Comparison of ENCODE assay signal across 8 cellular contexts in genomic region chr5:136192526-136193395, GRCh38. TPM values are rescaled to one million over a fixed set of nuclear protein-coding genes. Genes with fewer than 3 reads are reported as not detected.
A peak's percentile ranks its signal among the peaks of the same experiment; 100 is the strongest.
DNase-seq lines count a peak whose midpoint lies in the region; ATAC-seq and TF ChIP-seq lines count a peak whose summit lies in the region.

SMIM32 (minus strand) TSS chr5:136193162; CDS start chr5:136192524, 638 bp downstream.

- H3K9ac ChIP-seq in parathyroid adenoma = no peak within 1 kb of the TSS

- peak within 1 kb of the TSS; percentile 69 for H3K4me2 ChIP-seq in parathyroid adenoma (ENCODE audit: low read length)

- H3K36me3 ChIP-seq in cardiac muscle cell = no peaks in the 10 kb centered on the region
- no peaks in the 10 kb centered on the region for H3K36me3 ChIP-seq in parathyroid adenoma (ENCODE audit: control insufficient read depth, insufficient read depth, low read length)

- ATAC-seq in HG03457 (IDR thresholded peaks at IDR 0.05; ENCODE audit: unreplicated experiment) = no peak
- ATAC-seq in HG02970 (IDR thresholded peaks at IDR 0.05; ENCODE audit: low FRiP score, unreplicated experiment) = no peak
- ATAC-seq in HG03378 (IDR thresholded peaks at IDR 0.05; ENCODE audit: unreplicated experiment) = no peak

- peak; percentile 69 for DNase-seq in D341Med (ENCODE audit: low spot score)
- DNase-seq in NCI-H774 (lab: John Stamatoyannopoulos, UW) = peak; percentile 4
- DNase-seq in cardiac muscle cell (ENCODE audit: low read depth in 1 of 2, low spot score in 1 of 2) = peak; percentile 16 to 77
- no peak for DNase-seq in activated CD4-positive, alpha-beta T cell treated with anti-CD3 and anti-CD28 coated beads for 48 hours

- peak within 1 kb of the TSS; percentile 30 for H2AFZ ChIP-seq in parathyroid adenoma

- H3K27ac ChIP-seq in cardiac muscle cell (no peak within 1 kb of the TSS), parathyroid adenoma (no peak within 1 kb of the TSS)

- H3K4me1 ChIP-seq in cardiac muscle cell (ENCODE audit: low read depth) (peaks cover 4% of the 10 kb centered on the region), parathyroid adenoma (no peaks in the 10 kb centered on the region)

- H3K4me3 ChIP-seq in cardiac muscle cell = peak within 1 kb of the TSS; percentile 57
- no peak within 1 kb of the TSS for H3K4me3 ChIP-seq in parathyroid adenoma (ENCODE audit: low read depth, low read length)

- H3K79me2 ChIP-seq in parathyroid adenoma = no peaks in the 10 kb centered on the region

- TF ChIP-seq CTCF in cardiac muscle cell (IDR thresholded peaks at IDR 0.05; ENCODE audit: low read depth, low read length) (no peak), parathyroid adenoma (IDR thresholded peaks at IDR 0.05) (no peak)

- H3K27me3 ChIP-seq in cardiac muscle cell (peaks cover 66% of the 10 kb centered on the region), parathyroid adenoma (ENCODE audit: control insufficient read depth, insufficient read depth, low read length) (no peaks in the 10 kb centered on the region)

- H3K9me3 ChIP-seq in cardiac muscle cell (ENCODE audit: low read depth) (no peaks in the 10 kb centered on the region), parathyroid adenoma (ENCODE audit: control insufficient read depth, low read length) (no peaks in the 10 kb centered on the region)

RNA-seq across cellular contexts. Expression of gene SMIM32, which starts in this region (rescaled TPM):
- total RNA-seq in cardiac muscle cell = 0.36 and 0.81 TPM in 2 replicates
- 0.30 TPM in 1 of 2 replicates, not detected in the other for polyA plus RNA-seq in cardiac muscle cell

Comparison
In these comparisons a context has a peak if more than half of its experiments do, and no peak if none do; other contexts are left out.
1. Peak in DNase-seq and H3K4me3 ChIP-seq in cardiac muscle cell; RNA of the gene not detected or under 1 TPM.